In genomic region chr12:113302925-113303640, GRCh38 we compare ENCODE assay signal across 11 cellular contexts. TPM values are rescaled to one million over a fixed set of nuclear protein-coding genes. Genes with fewer than 3 reads are reported as not detected.
DNase-seq lines count a peak whose midpoint lies in the region; ATAC-seq and TF ChIP-seq lines count a peak whose summit lies in the region.
"Had no signal": no experiment of that assay in that cellular context is flagged by ENCODE, and none has a peak within 500 bp of the region (broad histone marks: within the 10 kb centered on the region; RNA-seq: fewer than 3 reads in every experiment).

No MANE protein-coding gene starts in this region.

- ATAC-seq in activated CD8-positive, alpha-beta T cell treated with anti-CD3 and anti-CD28 coated beads for 36 hours: peak; percentile 47
- ATAC-seq in HG02798 (IDR thresholded peaks at IDR 0.05; ENCODE audit: poor library complexity, unreplicated experiment) (no peak), HG03432 (IDR thresholded peaks at IDR 0.05; ENCODE audit: unreplicated experiment) (no peak)
- ATAC-seq: lower lobe of right lung had no signal

- peak overlapping the region; percentile 66 for H3K27ac Mint-ChIP-seq in activated CD8-positive, alpha-beta T cell treated with anti-CD3 and anti-CD28 coated beads for 36 hours

- no peaks in the 10 kb centered on the region for H3K27me3 ChIP-seq in neutrophil
- H3K27me3 ChIP-seq: upper lobe of left lung had no signal

- no peak overlapping the region for H3K4me3 ChIP-seq in LNCaP clone FGC (ENCODE audit: low read depth, low read length)
- no peak overlapping the region for H3K4me3 ChIP-seq in neutrophil (ENCODE audit: low read depth in 1 of 2, low read length in 1 of 2)
- H3K4me3 ChIP-seq: lower lobe of right lung, upper lobe of left lung had no signal

- H3K36me3 Mint-ChIP-seq in activated CD8-positive, alpha-beta T cell treated with anti-CD3 and anti-CD28 coated beads for 36 hours (ENCODE audit: low read depth): peaks cover 20% of the 10 kb centered on the region

- H3K36me3 ChIP-seq in neutrophil: peaks cover 89% of the 10 kb centered on the region

- H3K27me3 Mint-ChIP-seq in activated CD8-positive, alpha-beta T cell treated with anti-CD3 and anti-CD28 coated beads for 36 hours: no peaks in the 10 kb centered on the region

- no peak overlapping the region for H3K4me3 Mint-ChIP-seq in activated CD8-positive, alpha-beta T cell treated with anti-CD3 and anti-CD28 coated beads for 36 hours

- peak; percentile 14 for DNase-seq in activated CD4-positive, alpha-beta T cell treated with anti-CD3 and anti-CD28 coated beads for 48 hours
- no peak for DNase-seq in activated CD4-positive, alpha-beta T cell treated with anti-CD3 and anti-CD28 coated beads for 4 hours
- peak; percentile 36 for DNase-seq in LNCaP clone FGC (ENCODE audit: low read depth)
- DNase-seq in activated CD8-positive, alpha-beta T cell treated with anti-CD3 and anti-CD28 coated beads for 36 hours: peak; percentile 34
- DNase-seq in activated T-cell treated with anti-CD3 and anti-CD28 coated beads, Interleukin-2, amount 50 U/mL, for 1 hour: no peak
- DNase-seq: lower lobe of right lung, NCI-H2029, upper lobe of left lung had no signal

- CTCF ChIA-PET in activated CD8-positive, alpha-beta T cell treated with anti-CD3 and anti-CD28 coated beads for 36 hours (lab: Charles Lee): no interaction called here

- peak overlapping the region; percentile 65 for H3K27ac ChIP-seq in neutrophil
- H3K27ac ChIP-seq: lower lobe of right lung, upper lobe of left lung had no signal

- peaks cover 5 to 10% of the 10 kb centered on the region in 2 experiments for H3K4me1 ChIP-seq in neutrophil (ENCODE audit: control insufficient read depth in 1 of 2, insufficient read depth in 1 of 2, low read depth in 1 of 2, low read length in 1 of 2)

- intact Hi-C loops in activated CD8-positive, alpha-beta T cell treated with anti-CD3 and anti-CD28 coated beads for 36 hours (cut with micrococcal nuclease): no loop called here

- H3K9me3 ChIP-seq in neutrophil: no peaks in the 10 kb centered on the region
- H3K9me3 ChIP-seq: lower lobe of right lung, upper lobe of left lung had no signal

- POLR2A ChIA-PET in activated CD8-positive, alpha-beta T cell treated with anti-CD3 and anti-CD28 coated beads for 36 hours (lab: Charles Lee): no interaction called here

- no peak for TF ChIP-seq CTCF in LNCaP clone FGC (IDR thresholded peaks at IDR 0.05; ENCODE audit: control insufficient read depth, extremely low read depth, insufficient read depth)
- TF ChIP-seq CTCF in activated CD8-positive, alpha-beta T cell treated with anti-CD3 and anti-CD28 coated beads for 36 hours (IDR thresholded peaks at IDR 0.05): no peak
- TF ChIP-seq CTCF in neutrophil (IDR thresholded peaks at IDR 0.05): no peak

- H3K4me1 Mint-ChIP-seq in activated CD8-positive, alpha-beta T cell treated with anti-CD3 and anti-CD28 coated beads for 36 hours (ENCODE audit: low read depth): peaks cover 13% of the 10 kb centered on the region

- H3K9me3 Mint-ChIP-seq in activated CD8-positive, alpha-beta T cell treated with anti-CD3 and anti-CD28 coated beads for 36 hours: no peaks in the 10 kb centered on the region

RNA-seq across cellular contexts. Expression of gene SLC8B1, which starts 31.8 kb away (rescaled TPM):
- 10 to 100 TPM; 13.4 to 18.9 TPM for total RNA-seq in activated CD8-positive, alpha-beta T cell treated with anti-CD3 and anti-CD28 coated beads for 36 hours

RNA-seq across cellular contexts. Expression of gene PLBD2, which starts 55.3 kb away (rescaled TPM):
- total RNA-seq in activated CD8-positive, alpha-beta T cell treated with anti-CD3 and anti-CD28 coated beads for 36 hours: 10 to 100 TPM; 13.5 to 13.9 TPM

Comparison
In these comparisons a context has a peak if more than half of its experiments do, and no peak if none do; other contexts are left out.
1. DNase-seq: peak in activated CD4-positive, alpha-beta T cell treated with anti-CD3 and anti-CD28 coated beads for 48 hours (single experiment), LNCaP clone FGC (single experiment) and activated CD8-positive, alpha-beta T cell treated with anti-CD3 and anti-CD28 coated beads for 36 hours (single experiment); none in activated CD4-positive, alpha-beta T cell treated with anti-CD3 and anti-CD28 coated beads for 4 hours (0 of 2) and activated T-cell treated with anti-CD3 and anti-CD28 coated beads, Interleukin-2, amount 50 U/mL, for 1 hour (single experiment).